Comparison of ENCODE assay signal across 23 cellular contexts in the genomic region with DNA sequence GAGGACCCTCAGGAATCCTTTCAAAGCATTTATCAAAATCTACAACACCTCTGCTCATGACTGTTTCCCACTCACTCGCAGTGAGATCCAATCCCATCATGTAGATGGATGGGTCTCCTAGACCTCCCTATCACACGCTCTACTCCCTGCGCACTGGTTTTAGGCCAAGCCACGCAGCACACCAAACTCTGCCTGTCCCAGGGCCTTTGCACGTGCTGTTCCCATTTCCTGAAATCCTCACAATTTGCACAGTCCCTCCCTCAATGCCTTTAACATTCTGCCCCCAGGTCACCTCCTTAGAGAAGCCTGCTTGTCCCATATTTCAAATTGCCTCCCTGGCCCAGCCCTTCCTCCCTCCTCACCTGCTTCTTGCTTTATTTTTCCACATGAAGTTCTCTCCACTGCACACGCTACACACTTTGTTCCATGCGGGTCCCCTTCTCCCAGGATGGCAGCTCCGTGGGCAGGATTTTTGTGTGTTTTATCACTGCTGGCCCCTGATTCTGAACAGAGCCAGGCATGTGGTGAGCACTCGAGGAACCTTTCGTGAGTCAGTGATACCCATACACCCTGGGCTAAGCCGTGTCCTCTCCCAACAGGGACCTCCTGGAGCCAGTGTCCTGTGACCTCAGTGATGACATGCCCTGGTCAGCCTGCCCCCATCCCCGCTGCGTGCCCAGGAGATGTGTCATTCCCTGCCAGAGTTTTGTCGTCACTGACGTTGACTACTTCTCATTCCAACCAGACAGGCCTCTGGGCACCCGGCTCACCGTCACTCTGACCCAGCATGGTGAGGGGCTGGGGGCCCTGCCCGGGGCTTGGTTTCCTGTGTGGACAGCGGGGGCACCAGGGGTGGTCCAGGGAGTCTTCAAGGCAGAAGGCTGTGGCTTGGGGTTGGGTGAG. TPM values are rescaled to one million over a fixed set of nuclear protein-coding genes. Genes with fewer than 3 reads are reported as not detected.
DNase-seq lines count a peak whose midpoint lies in the region; ATAC-seq, FAIRE-seq and TF ChIP-seq lines count a peak whose summit lies in the region.
"Had no signal": no experiment of that assay in that cellular context is flagged by ENCODE, and none has a peak within 500 bp of the region (broad histone marks: within the 10 kb centered on the region; RNA-seq: fewer than 3 reads in every experiment).

No MANE protein-coding gene starts in this region.

- POLR2A ChIA-PET in A673 (lab: Charles Lee; ENCODE audit: low non-redundant PET) = no interaction called here

- no peak for FAIRE-seq in HTR-8/SVneo (lab: Jason Lieb, UNC)
- FAIRE-seq: D721Med, GM12892, TTC549 had no signal

- TF ChIP-seq EP300 in tibial nerve (IDR thresholded peaks at IDR 0.05) = no peak

- H3K36me3 Mint-ChIP-seq in natural killer cell treated with Interleukin-12 subunit alpha and Interleukin-12 subunit beta and Interleukin-15 and Interleukin-18, amount 100 ng/mL, for 72 hours = no peaks in the 10 kb centered on the region
- H3K36me3 Mint-ChIP-seq in natural killer cell (no peaks in the 10 kb centered on the region), endothelial cell (ENCODE audit: low read depth, unreplicated experiment) (peaks cover 31% of the 10 kb centered on the region)
- H3K36me3 Mint-ChIP-seq: activated naive CD8-positive, alpha-beta T cell treated with anti-CD3 and anti-CD28 coated beads for 36 hours; brain had no signal

- H3K9me3 Mint-ChIP-seq in natural killer cell treated with Interleukin-12 subunit alpha and Interleukin-12 subunit beta and Interleukin-15 and Interleukin-18, amount 100 ng/mL, for 72 hours = no peaks in the 10 kb centered on the region
- H3K9me3 Mint-ChIP-seq in natural killer cell = no peaks in the 10 kb centered on the region
- H3K9me3 Mint-ChIP-seq in endothelial cell (ENCODE audit: unreplicated experiment) = peaks cover 6% of the 10 kb centered on the region
- H3K9me3 Mint-ChIP-seq: activated naive CD8-positive, alpha-beta T cell treated with anti-CD3 and anti-CD28 coated beads for 36 hours; activated T-cell treated with anti-CD3 and anti-CD28 coated beads, Interleukin-2, amount 50 U/mL, for 4 hours; brain had no signal

- H3K4me3 Mint-ChIP-seq in natural killer cell treated with Interleukin-12 subunit alpha and Interleukin-12 subunit beta and Interleukin-15 and Interleukin-18, amount 100 ng/mL, for 72 hours = peak overlapping the region; percentile 44
- H3K4me3 Mint-ChIP-seq in natural killer cell (no peak overlapping the region), endothelial cell (ENCODE audit: unreplicated experiment) (peak overlapping the region; percentile 53)
- H3K4me3 Mint-ChIP-seq: activated naive CD8-positive, alpha-beta T cell treated with anti-CD3 and anti-CD28 coated beads for 36 hours; activated T-cell treated with anti-CD3 and anti-CD28 coated beads, Interleukin-2, amount 50 U/mL, for 4 hours; brain had no signal

- no peak overlapping the region for H3K27ac ChIP-seq in tibial nerve
- no peak overlapping the region for H3K27ac ChIP-seq in A673 (ENCODE audit: low read depth, low read length, poor library complexity, severe bottlenecking)
- H3K27ac ChIP-seq in vagina = no peak overlapping the region
- H3K27ac ChIP-seq: KMS-11, prostate gland, uterus had no signal

- CTCF ChIA-PET in A673 (lab: Charles Lee) = no interaction called here

- peak overlapping the region; percentile 57 to 61 for H3K27ac Mint-ChIP-seq in natural killer cell treated with Interleukin-12 subunit alpha and Interleukin-12 subunit beta and Interleukin-15 and Interleukin-18, amount 100 ng/mL, for 72 hours
- H3K27ac Mint-ChIP-seq in natural killer cell (no peak overlapping the region), endothelial cell (ENCODE audit: unreplicated experiment) (no peak overlapping the region)
- H3K27ac Mint-ChIP-seq: activated naive CD8-positive, alpha-beta T cell treated with anti-CD3 and anti-CD28 coated beads for 36 hours had no signal

- no TSS peak for BruUV-seq in A673 (replicated peaks; lab: Mats Ljungman, UMichigan)

- WGBS in tibial nerve, 2 donors = 77 to 80% methylated on average over 19 of the region's 19 CpGs

- TF ChIP-seq CTCF in natural killer cell (IDR thresholded peaks at IDR 0.05) = no peak
- TF ChIP-seq CTCF in endothelial cell (IDR thresholded peaks at IDR 0.05; ENCODE audit: unreplicated experiment) = no peak
- TF ChIP-seq CTCF in tibial nerve (IDR thresholded peaks at IDR 0.05) = no peak
- no peak for TF ChIP-seq CTCF in A673 (conservative IDR thresholded peaks at IDR 0.05; ENCODE audit: low read depth, low read length)
- no peak for TF ChIP-seq CTCF in vagina (IDR thresholded peaks at IDR 0.05)

- peaks cover 8 to 44% of the 10 kb centered on the region in 2 donors for H3K4me1 Mint-ChIP-seq in natural killer cell treated with Interleukin-12 subunit alpha and Interleukin-12 subunit beta and Interleukin-15 and Interleukin-18, amount 100 ng/mL, for 72 hours (ENCODE audit: low read depth in 2 of 2)
- no peaks in the 10 kb centered on the region for H3K4me1 Mint-ChIP-seq in natural killer cell
- H3K4me1 Mint-ChIP-seq in endothelial cell (ENCODE audit: unreplicated experiment) = peaks cover 8% of the 10 kb centered on the region
- H3K4me1 Mint-ChIP-seq: activated naive CD8-positive, alpha-beta T cell treated with anti-CD3 and anti-CD28 coated beads for 36 hours; brain had no signal

- no peak for TF ChIP-seq POLR2A in tibial nerve (IDR thresholded peaks at IDR 0.05)
- no peak for TF ChIP-seq POLR2A in vagina (IDR thresholded peaks at IDR 0.05)

- H3K36me3 ChIP-seq in tibial nerve = no peaks in the 10 kb centered on the region
- H3K36me3 ChIP-seq in A673 (ENCODE audit: insufficient read depth, low read length, poor library complexity, severe bottlenecking) = no peaks in the 10 kb centered on the region
- no peaks in the 10 kb centered on the region for H3K36me3 ChIP-seq in vagina
- H3K36me3 ChIP-seq: prostate gland, uterus had no signal

- intact Hi-C loops in natural killer cell (cut with micrococcal nuclease) = no loop called here
- intact Hi-C loops in A673 (cut with micrococcal nuclease; ENCODE audit: unreplicated experiment) = no loop called here
- intact Hi-C loops in vagina (cut with DNase I) = no loop called here

- DNase-seq in natural killer cell treated with Interleukin-12 subunit alpha and Interleukin-12 subunit beta and Interleukin-15 and Interleukin-18, amount 100 ng/mL, for 72 hours (ENCODE audit: low spot score) = no peak
- DNase-seq in natural killer cell = no peak
- peak; percentile 37 for DNase-seq in HTR-8/SVneo (ENCODE audit: insufficient read length, low spot score)
- DNase-seq in endothelial cell (ENCODE audit: low spot score) = no peak
- DNase-seq in AML-193 (lab: John Stamatoyannopoulos, UW) = no peak
- DNase-seq in tibial nerve (ENCODE audit: low spot score in 2 of 2) = no peak
- DNase-seq in A673 (ENCODE audit: low spot score) = no peak
- no peak for DNase-seq in vagina (ENCODE audit: extremely low spot score in 2 of 2)
- DNase-seq: activated CD4-positive, alpha-beta T cell treated with anti-CD3 and anti-CD28 coated beads, Interleukin-2, amount 50 U/mL, for 1 hour; activated naive CD8-positive, alpha-beta T cell treated with anti-CD3 and anti-CD28 coated beads for 36 hours; activated T-cell treated with anti-CD3 and anti-CD28 coated beads, Interleukin-2, amount 50 U/mL, for 4 hours; NCI-H1105 treated with DMSO at 0.1 percent for 48 hours; NCI-H748 treated with DMSO at 0.1 percent for 48 hours; stimulated activated naive CD4-positive, alpha-beta T cell treated with Interleukin-2 at 50 U/mL for 16 hours; uterus had no signal

- H3K4me1 ChIP-seq in tibial nerve (peaks cover 0 to 3% (median 0%) of the 10 kb centered on the region in 4 donors), A673 (ENCODE audit: insufficient read depth, low read length, poor library complexity, severe bottlenecking) (no peaks in the 10 kb centered on the region), vagina (peaks cover 13% of the 10 kb centered on the region)
- H3K4me1 ChIP-seq: prostate gland, uterus had no signal

- H3K4me3 ChIP-seq in tibial nerve (no peak overlapping the region), A673 (ENCODE audit: low read depth, low read length, poor library complexity, severe bottlenecking) (no peak overlapping the region), vagina (no peak overlapping the region)
- H3K4me3 ChIP-seq: lung, prostate gland, uterus had no signal

- H3K27me3 ChIP-seq in tibial nerve (peaks cover 0 to 33% of the 10 kb centered on the region in 2 donors), A673 (replicated peaks; ENCODE audit: insufficient read depth, low read depth, low read length, poor library complexity) (peaks cover 29% of the 10 kb centered on the region), vagina (no peaks in the 10 kb centered on the region)
- H3K27me3 ChIP-seq: uterus had no signal

- ATAC-seq in natural killer cell treated with Interleukin-12 subunit alpha and Interleukin-12 subunit beta and Interleukin-15 and Interleukin-18, amount 100 ng/mL, for 72 hours = peak; percentile 7 to 11
- ATAC-seq in natural killer cell = no peak
- ATAC-seq: activated T-cell treated with anti-CD3 and anti-CD28 coated beads, Interleukin-2, amount 50 U/mL, for 4 hours; Panc1 had no signal

- H3K9me3 ChIP-seq in tibial nerve = no peaks in the 10 kb centered on the region
- H3K9me3 ChIP-seq in A673 (ENCODE audit: low read depth, low read length, poor library complexity, severe bottlenecking) = no peaks in the 10 kb centered on the region
- no peaks in the 10 kb centered on the region for H3K9me3 ChIP-seq in vagina
- H3K9me3 ChIP-seq: prostate gland, uterus had no signal

- peaks cover 10 to 14% of the 10 kb centered on the region in 2 donors for H3K27me3 Mint-ChIP-seq in natural killer cell treated with Interleukin-12 subunit alpha and Interleukin-12 subunit beta and Interleukin-15 and Interleukin-18, amount 100 ng/mL, for 72 hours
- H3K27me3 Mint-ChIP-seq in natural killer cell (ENCODE audit: low read depth in 2 of 2) (peaks cover 0 to 12% of the 10 kb centered on the region in 2 donors), endothelial cell (ENCODE audit: unreplicated experiment) (peaks cover 13% of the 10 kb centered on the region)

RNA-seq across cellular contexts. Expression of a gene that starts 12.2 kb away (rescaled TPM):
- 10 to 100 TPM in 1 of 2 donors, 1 to 10 TPM in 1; 5.0 to 47.9 TPM for total RNA-seq in natural killer cell treated with Interleukin-12 subunit alpha and Interleukin-12 subunit beta and Interleukin-15 and Interleukin-18, amount 100 ng/mL, for 72 hours
- 100 to 1,000 TPM in 1 of 3 donors, 1 to 10 TPM in 2; 3.8 to 274 (median 8.2) TPM for total RNA-seq in natural killer cell
- 12.0 TPM for total RNA-seq in endothelial cell (ENCODE audit: unreplicated experiment)
- 10 to 100 TPM in 2 of 4 donors, 1 to 10 TPM in 2; 5.7 to 14.3 (median 10.8) TPM for total RNA-seq in tibial nerve
- not detected in 2 replicates for total RNA-seq in A673 (2021)
- 4.2 TPM for total RNA-seq in vagina

Comparison
In these comparisons a context has a peak if more than half of its experiments do, and no peak if none do; other contexts are left out.
1. ATAC-seq: peak in natural killer cell treated with Interleukin-12 subunit alpha and Interleukin-12 subunit beta and Interleukin-15 and Interleukin-18, amount 100 ng/mL, for 72 hours (2 of 2); none in natural killer cell (0 of 3).
2. H3K27ac Mint-ChIP-seq: peak in natural killer cell treated with Interleukin-12 subunit alpha and Interleukin-12 subunit beta and Interleukin-15 and Interleukin-18, amount 100 ng/mL, for 72 hours (2 of 2); none in natural killer cell (0 of 2) and endothelial cell (single experiment).